Comparison of ENCODE assay signal across 8 cellular contexts in genomic region chr4:109294006-109294405, GRCh38. TPM values are rescaled to one million over a fixed set of nuclear protein-coding genes. Genes with fewer than 3 reads are reported as not detected.
DNase-seq lines count a peak whose midpoint lies in the region; ATAC-seq and TF ChIP-seq lines count a peak whose summit lies in the region.

No MANE protein-coding gene starts in this region.

- TF ChIP-seq CTCF in epithelial cell of esophagus (IDR thresholded peaks at IDR 0.05; ENCODE audit: insufficient read depth, low read depth, low read length, missing control alignments) (peak; percentile 50), ovary (IDR thresholded peaks at IDR 0.05) (no peak)

- no peaks in the 10 kb centered on the region for H3K36me3 ChIP-seq in ovary

- DNase-seq in CD1c-positive myeloid dendritic cell (ENCODE audit: extremely low spot score) (peak; percentile 76), NCI-H69 (lab: John Stamatoyannopoulos, UW) (peak; percentile 30), epithelial cell of esophagus (ENCODE audit: low read depth) (no peak), ovary (no peak), NCI-H524 treated with DMSO at 0.1 percent for 48 hours (lab: John Stamatoyannopoulos, UW) (no peak)
- DNase-seq in effector CD8-positive, alpha-beta T cell (lab: John Stamatoyannopoulos, UW) = no peak

- no peaks in the 10 kb centered on the region for H3K27me3 ChIP-seq in ovary

- TF ChIP-seq EP300 in ovary (IDR thresholded peaks at IDR 0.05) = no peak

- no peak overlapping the region for H3K4me3 ChIP-seq in epithelial cell of esophagus (ENCODE audit: low read length)
- no peak overlapping the region for H3K4me3 ChIP-seq in ovary

- no peak overlapping the region for H3K27ac ChIP-seq in ovary

- TF ChIP-seq POLR2A in ovary (IDR thresholded peaks at IDR 0.05) = no peak

- ATAC-seq in GM18519 (IDR thresholded peaks at IDR 0.05; ENCODE audit: low FRiP score, unreplicated experiment) = peak; percentile 96
- peak; percentile 97 for ATAC-seq in HG02798 (IDR thresholded peaks at IDR 0.05; ENCODE audit: poor library complexity, unreplicated experiment)

- 78 to 89% (median 80%) methylated on average over 1 of the region's 1 CpG for WGBS in ovary, 3 donors

- intact Hi-C loops in ovary (cut with DNase I) = no loop called here

- H3K4me1 ChIP-seq in ovary (ENCODE audit: insufficient read depth) = no peaks in the 10 kb centered on the region

- no peaks in the 10 kb centered on the region for H3K9me3 ChIP-seq in ovary

RNA-seq across cellular contexts. Expression of gene COL25A1, which starts 8.5 kb away (rescaled TPM):
- 1 to 10 TPM in 1 of 7 donors, under 1 TPM in 6; 0.25 to 3.2 (median 0.77) TPM for total RNA-seq in ovary
- 1 to 10 TPM in 1 of 2 donors, under 1 TPM in 1; 0.56 to 1.4 TPM for polyA plus RNA-seq in ovary

Comparison
In these comparisons a context has a peak if more than half of its experiments do, and no peak if none do; other contexts are left out.
1. DNase-seq: peak in CD1c-positive myeloid dendritic cell (single experiment) and NCI-H69 (single experiment); none in epithelial cell of esophagus (single experiment), ovary (0 of 5), effector CD8-positive, alpha-beta T cell (single experiment) and NCI-H524 treated with DMSO at 0.1 percent for 48 hours (single experiment).